11 cellular contexts compared by ENCODE assay signal in genomic region chr11:118175600-118176399, GRCh38. TPM values are rescaled to one million over a fixed set of nuclear protein-coding genes. Genes with fewer than 3 reads are reported as not detected.
DNase-seq lines count a peak whose midpoint lies in the region; ATAC-seq and TF ChIP-seq lines count a peak whose summit lies in the region.
"Had no signal": no experiment of that assay in that cellular context is flagged by ENCODE, and none has a peak within 500 bp of the region (broad histone marks: within the 10 kb centered on the region; RNA-seq: fewer than 3 reads in every experiment).

No MANE protein-coding gene starts in this region.

- intact Hi-C loops in body of pancreas (cut with DNase I): no loop called here
- intact Hi-C loops in activated CD4-positive, alpha-beta T cell treated with anti-CD3 and anti-CD28 coated beads for 36 hours (cut with DNase I, micrococcal nuclease): no loop called here

- H3K4me3 ChIP-seq in DOHH2 (ENCODE audit: low read length) (no peak overlapping the region), body of pancreas (no peak overlapping the region), iPS-15b (ENCODE audit: low read depth, low read length) (peak overlapping the region; percentile 66)

- H3K27ac Mint-ChIP-seq in activated CD4-positive, alpha-beta T cell treated with anti-CD3 and anti-CD28 coated beads for 36 hours: no peak overlapping the region

- H3K4me1 Mint-ChIP-seq in activated CD4-positive, alpha-beta T cell treated with anti-CD3 and anti-CD28 coated beads for 36 hours: peaks cover 4% of the 10 kb centered on the region
- H3K4me1 Mint-ChIP-seq: naive B cell had no signal

- TF ChIP-seq POLR2A in body of pancreas (IDR thresholded peaks at IDR 0.05): no peak
- no peak for TF ChIP-seq POLR2A in GM18505 (IDR thresholded peaks at IDR 0.05; ENCODE audit: borderline replicate concordance, extremely low read depth, insufficient read depth, insufficient read length)

- no peaks in the 10 kb centered on the region for H3K27me3 ChIP-seq in DOHH2 (ENCODE audit: control insufficient read depth, low read length)
- H3K27me3 ChIP-seq in body of pancreas: no peaks in the 10 kb centered on the region
- peaks cover 58% of the 10 kb centered on the region for H3K27me3 ChIP-seq in iPS-15b (ENCODE audit: control insufficient read depth, insufficient read depth, low read length)

- H3K9me3 ChIP-seq in DOHH2 (ENCODE audit: control insufficient read depth, insufficient read depth, low read length) (no peaks in the 10 kb centered on the region), body of pancreas (no peaks in the 10 kb centered on the region), iPS-15b (ENCODE audit: control insufficient read depth, insufficient read depth, low read length) (no peaks in the 10 kb centered on the region)

- H3K27ac ChIP-seq in DOHH2 (ENCODE audit: low read depth, low read length) (no peak overlapping the region), body of pancreas (peak overlapping the region in 3 of 4 donors; percentile 15 to 33 (median 30))

- no peak overlapping the region for H3K4me3 Mint-ChIP-seq in activated CD4-positive, alpha-beta T cell treated with anti-CD3 and anti-CD28 coated beads for 36 hours

- CTCF ChIA-PET in activated CD4-positive, alpha-beta T cell treated with anti-CD3 and anti-CD28 coated beads for 36 hours (lab: Charles Lee): interaction anchor here (0.5 to 6.6 kb wide), 2 partner anchors 29 to 90 kb away, joined by 3 to 120 read pairs; no protein-coding TSS in a partner anchor

- H3K9me3 Mint-ChIP-seq in activated CD4-positive, alpha-beta T cell treated with anti-CD3 and anti-CD28 coated beads for 36 hours (ENCODE audit: low read depth): no peaks in the 10 kb centered on the region
- H3K9me3 Mint-ChIP-seq: naive B cell had no signal

- no peaks in the 10 kb centered on the region for H3K36me3 Mint-ChIP-seq in activated CD4-positive, alpha-beta T cell treated with anti-CD3 and anti-CD28 coated beads for 36 hours (ENCODE audit: low read depth)
- H3K36me3 Mint-ChIP-seq: naive B cell had no signal

- H3K9me2 ChIP-seq in DOHH2 (replicated peaks; ENCODE audit: control insufficient read depth, low read length): no peaks in the 10 kb centered on the region

- TF ChIP-seq CTCF in DOHH2 (IDR thresholded peaks at IDR 0.05; ENCODE audit: low read depth, low read length, poor library complexity, severe bottlenecking) (no peak), body of pancreas (IDR thresholded peaks at IDR 0.05) (no peak)

- DNase-seq in body of pancreas: no peak
- DNase-seq in pons (ENCODE audit: low spot score): peak; percentile 52
- DNase-seq in effector CD4-positive, alpha-beta T cell: no peak
- DNase-seq in activated CD4-positive, alpha-beta T cell treated with anti-CD3 and anti-CD28 coated beads for 36 hours: no peak
- DNase-seq: naive B cell, NCI-H774 had no signal

- peak overlapping the region; percentile 17 for H3K9ac ChIP-seq in iPS-15b (ENCODE audit: low read depth, low read length)

- 58 to 62% methylated on average over 13 to 14 of the region's 14 CpGs for WGBS in body of pancreas, 2 donors

- no peaks in the 10 kb centered on the region for H3K36me3 ChIP-seq in DOHH2 (ENCODE audit: control insufficient read depth, low read length)
- no peaks in the 10 kb centered on the region for H3K36me3 ChIP-seq in body of pancreas (replicated peaks in 1 of 2; ENCODE audit: insufficient read depth in 1 of 2, low read depth in 2 of 2)
- no peaks in the 10 kb centered on the region for H3K36me3 ChIP-seq in iPS-15b (ENCODE audit: control insufficient read depth, insufficient read depth, low read length)

- H3K4me2 ChIP-seq in DOHH2 (ENCODE audit: low read length): peak overlapping the region; percentile 29

- POLR2A ChIA-PET in activated CD4-positive, alpha-beta T cell treated with anti-CD3 and anti-CD28 coated beads for 36 hours (lab: Charles Lee): no interaction called here

- peaks cover 6% of the 10 kb centered on the region for H3K27me3 Mint-ChIP-seq in activated CD4-positive, alpha-beta T cell treated with anti-CD3 and anti-CD28 coated beads for 36 hours

- H4K20me1 ChIP-seq in DOHH2 (ENCODE audit: control insufficient read depth, insufficient read depth, low read depth, low read length): no peaks in the 10 kb centered on the region

- ATAC-seq in body of pancreas (no peak), GM18505 (IDR thresholded peaks at IDR 0.05; ENCODE audit: unreplicated experiment) (no peak), GM19455 (IDR thresholded peaks at IDR 0.05; ENCODE audit: unreplicated experiment) (no peak)
- no peak for ATAC-seq in activated CD4-positive, alpha-beta T cell treated with anti-CD3 and anti-CD28 coated beads for 36 hours

- H3K4me1 ChIP-seq in DOHH2 (ENCODE audit: control insufficient read depth, low read length) (peaks cover 18% of the 10 kb centered on the region), body of pancreas (peaks cover 7% of the 10 kb centered on the region), iPS-15b (ENCODE audit: control insufficient read depth, insufficient read depth, low read length) (peaks cover 24% of the 10 kb centered on the region)

- 0 out of 2 replicates have a peak, but pooled peaks cover 2% of the 10 kb centered on the region for H3F3A ChIP-seq in DOHH2 (ENCODE audit: control insufficient read depth, insufficient read depth)

- H3K79me2 ChIP-seq in DOHH2 (ENCODE audit: control insufficient read depth, low read length): no peaks in the 10 kb centered on the region

RNA-seq across cellular contexts. Expression of gene SCN2B, which starts 0.6 kb away (rescaled TPM):
- total RNA-seq in body of pancreas: under 1 TPM in 1 of 2 donors, not detected in 1; under 0.01 TPM
- not detected for total RNA-seq in activated CD4-positive, alpha-beta T cell treated with anti-CD3 and anti-CD28 coated beads for 36 hours
- total RNA-seq: LHCN-M2 had no signal

RNA-seq across cellular contexts. Expression of gene SCN4B, which starts 23.2 kb away (rescaled TPM):
- 1 to 10 TPM in 1 of 2 donors, under 1 TPM in 1; 0.33 to 1.6 TPM for total RNA-seq in body of pancreas
- under 1 TPM; 0.26 to 0.27 TPM for total RNA-seq in activated CD4-positive, alpha-beta T cell treated with anti-CD3 and anti-CD28 coated beads for 36 hours
- total RNA-seq: LHCN-M2 had no signal

RNA-seq across cellular contexts. Expression of gene JAML, which starts 49.0 kb away (rescaled TPM):
- total RNA-seq in body of pancreas: 1 to 10 TPM in 1 of 2 donors, under 1 TPM in 1; 0.99 to 4.9 TPM
- 100 to 1,000 TPM; 168 to 193 TPM for total RNA-seq in activated CD4-positive, alpha-beta T cell treated with anti-CD3 and anti-CD28 coated beads for 36 hours
- total RNA-seq: LHCN-M2 had no signal

Comparison
In these comparisons a context has a peak if more than half of its experiments do, and no peak if none do; other contexts are left out.
1. RNA of gene JAML, which starts 49.0 kb away (total RNA-seq): 168 to 193 TPM in activated CD4-positive, alpha-beta T cell treated with anti-CD3 and anti-CD28 coated beads for 36 hours; 0.99 to 4.9 TPM in body of pancreas; every median in the first group is over 10 times any median in the second.